In the genomic region with DNA sequence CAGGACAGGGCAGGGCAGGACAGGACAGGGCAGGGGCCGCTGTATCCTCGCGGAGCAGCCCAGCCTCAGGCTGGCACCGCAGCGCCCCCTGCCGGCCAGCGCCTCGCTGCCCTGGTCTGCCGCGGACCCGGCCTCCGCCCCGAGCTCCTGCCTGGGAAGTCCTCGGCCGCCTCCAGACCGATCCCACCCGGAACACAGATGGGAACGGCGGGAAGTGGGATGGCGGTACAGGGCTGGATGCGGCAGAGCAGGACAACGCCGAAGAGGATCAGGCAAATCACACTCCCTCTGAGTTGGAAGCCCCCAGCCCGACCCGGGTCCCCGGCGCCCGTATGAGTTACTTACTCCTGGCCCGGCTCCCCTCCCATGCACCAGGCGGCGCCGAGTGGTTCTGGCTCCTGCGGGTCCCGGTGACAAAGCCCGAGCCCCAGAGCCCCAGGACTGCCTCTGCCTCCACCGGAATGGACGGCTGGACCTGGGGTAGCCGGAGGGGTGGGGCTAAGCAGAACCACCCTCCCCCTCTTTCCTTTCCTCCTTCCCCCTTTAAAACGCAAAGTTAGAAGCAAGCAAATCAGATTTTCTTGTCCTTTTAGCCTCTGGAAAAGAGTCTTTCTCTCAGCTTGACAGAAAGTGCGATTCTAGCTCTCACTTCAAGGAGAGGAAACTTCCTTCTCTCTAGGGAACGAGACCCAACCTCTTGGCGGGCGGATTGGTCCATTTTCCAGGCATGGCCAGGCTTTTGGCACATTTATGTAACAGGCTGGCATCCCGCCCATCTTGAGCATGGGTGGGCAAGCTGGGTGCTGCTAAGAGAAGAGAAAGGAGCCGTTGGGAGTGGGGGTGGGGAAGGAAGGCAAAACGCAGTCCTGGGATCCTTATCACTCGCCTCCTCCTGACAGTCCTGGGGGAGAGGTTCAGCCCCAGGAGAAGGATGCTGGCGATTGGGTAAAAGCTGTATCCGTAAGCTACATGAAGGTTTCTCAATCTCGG, we compare ENCODE assay signal across 8 cellular contexts. TPM values are rescaled to one million over a fixed set of nuclear protein-coding genes. Genes with fewer than 3 reads are reported as not detected.
DNase-seq lines count a peak whose midpoint lies in the region; ATAC-seq lines count a peak whose summit lies in the region.

A gene with protein sequence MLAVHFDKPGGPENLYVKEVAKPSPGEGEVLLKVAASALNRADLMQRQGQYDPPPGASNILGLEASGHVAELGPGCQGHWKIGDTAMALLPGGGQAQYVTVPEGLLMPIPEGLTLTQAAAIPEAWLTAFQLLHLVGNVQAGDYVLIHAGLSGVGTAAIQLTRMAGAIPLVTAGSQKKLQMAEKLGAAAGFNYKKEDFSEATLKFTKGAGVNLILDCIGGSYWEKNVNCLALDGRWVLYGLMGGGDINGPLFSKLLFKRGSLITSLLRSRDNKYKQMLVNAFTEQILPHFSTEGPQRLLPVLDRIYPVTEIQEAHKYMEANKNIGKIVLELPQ (minus strand): TSS at position 449 of the 990 bp plus-strand sequence. CDS start 508 bp downstream, outside the sequence.

- peak; percentile 76 to 84 for DNase-seq in AML-193 (lab: John Stamatoyannopoulos, UW)
- peak; percentile 95 for DNase-seq in NCI-H2227 treated with DMSO at 0.1 percent for 48 hours (lab: John Stamatoyannopoulos, UW)
- peak; percentile 63 for DNase-seq in activated CD4-positive, alpha-beta T cell treated with anti-CD3 and anti-CD28 coated beads for 1 hour
- peak; percentile 89 to 91 for DNase-seq in left colon
- DNase-seq in stimulated activated CD4-positive, alpha-beta T cell treated with anti-CD3 and anti-CD28 coated beads, Interleukin-1b, Interleukin-23, amount 100 ng/mL, for 24 hours (ENCODE audit: low read depth in 4 of 4, low spot score in 1 of 4), result peak; percentile 71 to 78 (median 75)

- H3K27ac ChIP-seq in cingulate gyrus (ENCODE audit: low read depth, low read length), result peak within 1 kb of the TSS; percentile 70

- intact Hi-C loops in left colon (cut with DNase I, micrococcal nuclease), result loop anchor here in 1 of 2 donors (10.0 kb wide), 2 partner anchors 160 to 260 kb away; a partner anchor contains a TSS

- ATAC-seq in GM18909 (IDR thresholded peaks at IDR 0.05; ENCODE audit: poor library complexity, unreplicated experiment) (peak; percentile 80), HG03159 (IDR thresholded peaks at IDR 0.05; ENCODE audit: unreplicated experiment) (peak; percentile 76), left colon (peak; percentile 75)

RNA-seq across cellular contexts. Expression of the gene that starts here (rescaled TPM):
- total RNA-seq in left colon, result 100 to 1,000 TPM in 1 of 2 donors, 10 to 100 TPM in 1; 91.7 to 109 TPM

Comparison
In these comparisons a context has a peak if more than half of its experiments do, and no peak if none do; other contexts are left out.
1. Peak in every context shown above with its lines: DNase-seq, ATAC-seq and H3K27ac ChIP-seq.